Comparison of ENCODE assay signal across 29 cellular contexts in the genomic region with DNA sequence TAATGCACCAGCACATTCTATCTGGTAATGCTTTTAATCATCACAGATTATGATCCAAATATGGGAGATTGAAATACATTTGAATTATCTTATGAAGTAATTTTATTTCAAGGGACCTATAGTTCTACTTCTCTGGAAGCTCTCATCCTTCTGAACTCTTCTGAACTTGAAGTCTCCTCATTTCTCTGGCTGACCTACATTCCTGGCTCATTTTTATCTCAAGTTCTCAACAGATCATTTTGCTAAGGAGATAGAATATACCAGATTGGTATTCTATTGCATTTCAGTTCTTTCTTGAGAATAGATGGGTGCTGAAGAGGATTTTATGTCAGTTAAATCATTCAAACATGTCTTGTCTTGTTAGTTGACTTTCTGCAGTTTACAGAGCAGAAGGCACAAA. TPM values are rescaled to one million over a fixed set of nuclear protein-coding genes. Genes with fewer than 3 reads are reported as not detected.
DNase-seq lines count a peak whose midpoint lies in the region; ATAC-seq and TF ChIP-seq lines count a peak whose summit lies in the region.
"Had no signal": no experiment of that assay in that cellular context is flagged by ENCODE, and none has a peak within 500 bp of the region (broad histone marks: within the 10 kb centered on the region; RNA-seq: fewer than 3 reads in every experiment).

No MANE protein-coding gene starts in this region.

- H3K9me2 ChIP-seq in PC-9 (ENCODE audit: insufficient read depth) (no peaks in the 10 kb centered on the region), Karpas-422 (replicated peaks; ENCODE audit: insufficient read depth, low read length) (no peaks in the 10 kb centered on the region)

- CTCF ChIA-PET in PC-9 (lab: Charles Lee), result no interaction called here

- H3K4me1 ChIP-seq in ACC112 (ENCODE audit: control insufficient read depth, insufficient read depth, low read length, unreplicated experiment), result peaks cover 73% of the 10 kb centered on the region
- H3K4me1 ChIP-seq in PC-9 (replicated peaks; ENCODE audit: insufficient read depth), result peaks cover 42% of the 10 kb centered on the region
- no peaks in the 10 kb centered on the region for H3K4me1 ChIP-seq in Karpas-422 (ENCODE audit: low read length)
- H3K4me1 ChIP-seq in colonic mucosa, result no peaks in the 10 kb centered on the region
- H3K4me1 ChIP-seq: psoas muscle, thyroid gland, vagina had no signal

- POLR2A ChIA-PET in PC-9 (lab: Charles Lee; ENCODE audit: unreplicated experiment), result no interaction called here

- H4K20me1 ChIP-seq in PC-9 (ENCODE audit: insufficient read depth) (no peaks in the 10 kb centered on the region), Karpas-422 (ENCODE audit: insufficient read depth, low read depth, low read length) (no peaks in the 10 kb centered on the region)

- H3K4me2 ChIP-seq in PC-9, result no peak overlapping the region
- H3K4me2 ChIP-seq in Karpas-422 (ENCODE audit: low read depth, low read length, poor library complexity, severe bottlenecking), result no peak overlapping the region

- H3K9ac ChIP-seq in Karpas-422 (ENCODE audit: low read length), result no peak overlapping the region
- H3K9ac ChIP-seq in colonic mucosa (ENCODE audit: low read depth in 2 of 2, low read length in 2 of 2), result no peak overlapping the region

- no peak for ATAC-seq in GM19452 (IDR thresholded peaks at IDR 0.05; ENCODE audit: unreplicated experiment)
- ATAC-seq: K562; naive thymus-derived CD4-positive, alpha-beta T cell; psoas muscle; sciatic nerve; T-cell had no signal

- H3K9me3 ChIP-seq in PC-9 (ENCODE audit: insufficient read depth, low read depth) (no peaks in the 10 kb centered on the region), Karpas-422 (ENCODE audit: low read length) (no peaks in the 10 kb centered on the region), colonic mucosa (no peaks in the 10 kb centered on the region)
- H3K9me3 ChIP-seq: psoas muscle, SJSA1, thyroid gland, vagina had no signal

- H2AFZ ChIP-seq in ACC112 (ENCODE audit: low read length, unreplicated experiment) (no peak overlapping the region), PC-9 (no peak overlapping the region), Karpas-422 (ENCODE audit: low read length) (no peak overlapping the region)

- peak overlapping the region; percentile 89 for H3K27ac ChIP-seq in ACC112 (ENCODE audit: low read depth, low read length)
- H3K27ac ChIP-seq in PC-9, result 0 out of 2 replicates have a peak overlapping the region, but pooled peaks have one; percentile 17
- no peak overlapping the region for H3K27ac ChIP-seq in brain microvascular endothelial cell
- no peak overlapping the region for H3K27ac ChIP-seq in Karpas-422 (ENCODE audit: low read length)
- H3K27ac ChIP-seq in colonic mucosa, result no peak overlapping the region
- H3K27ac ChIP-seq: psoas muscle, SJSA1, thyroid gland, vagina had no signal

- no peaks in the 10 kb centered on the region for H3K27me3 ChIP-seq in ACC112 (ENCODE audit: insufficient read depth, low read length)
- no peaks in the 10 kb centered on the region for H3K27me3 ChIP-seq in PC-9 (ENCODE audit: insufficient read depth, low read depth)
- no peaks in the 10 kb centered on the region for H3K27me3 ChIP-seq in brain microvascular endothelial cell (replicated peaks)
- no peaks in the 10 kb centered on the region for H3K27me3 ChIP-seq in Karpas-422 (ENCODE audit: low read length)
- H3K27me3 ChIP-seq in colonic mucosa, result no peaks in the 10 kb centered on the region
- H3K27me3 ChIP-seq: SJSA1, thyroid gland, vagina had no signal

- DNase-seq in PC-9 (no peak), brain microvascular endothelial cell (no peak), iris pigment epithelial cell (ENCODE audit: low read depth) (peak; percentile 52), Karpas-422 (no peak), colonic mucosa (no peak), HK-2 (ENCODE audit: unreplicated experiment) (no peak)
- DNase-seq: activated CD4-positive, alpha-beta T cell treated with anti-CD3 and anti-CD28 coated beads, Interleukin-2, amount 10 ng/mL, durations not matched to agents 24 days and 14 days; activated CD8-positive, alpha-beta memory T cell treated with anti-CD3 and anti-CD28 coated beads for 24 hours; activated effector memory CD4-positive, alpha-beta T cell treated with anti-CD3 and anti-CD28 coated beads, Interleukin-2, amount 50 U/mL, for 16 hours; activated naive CD8-positive, alpha-beta T cell treated with anti-CD3 and anti-CD28 coated beads, Interleukin-2, amount 10 ng/mL, durations not matched to agents 7 days and 5 days; activated T-cell treated with anti-CD3 and anti-CD28 coated beads for 4 hours; effector CD4-positive, alpha-beta T cell; islet precursor cell; midbrain; naive thymus-derived CD4-positive, alpha-beta T cell; NCI-H2029; NCI-H2227 treated with DMSO at 0.1 percent for 48 hours; NCI-H748 treated with DMSO at 0.1 percent for 48 hours; nucleus accumbens; psoas muscle; stimulated activated CD4-positive, alpha-beta T cell treated with anti-CD3 and anti-CD28 coated beads, Interleukin-4, amount 100 ng/mL, for 1 hour; T-cell; thyroid gland had no signal

- no TSS peak for BruUV-seq in PC-9 (replicated peaks; lab: Mats Ljungman, UMichigan)

- H3F3A ChIP-seq in PC-9 (ENCODE audit: insufficient read depth, low read depth), result peaks cover 40% of the 10 kb centered on the region

- H3K36me3 ChIP-seq in ACC112 (ENCODE audit: insufficient read depth, low read length), result peaks cover 77% of the 10 kb centered on the region
- H3K36me3 ChIP-seq in PC-9 (ENCODE audit: low read depth), result peaks cover 29% of the 10 kb centered on the region
- peaks cover 70% of the 10 kb centered on the region for H3K36me3 ChIP-seq in brain microvascular endothelial cell (replicated peaks)
- H3K36me3 ChIP-seq in Karpas-422 (ENCODE audit: insufficient read depth, low read length), result no peaks in the 10 kb centered on the region
- H3K36me3 ChIP-seq in colonic mucosa, result no peaks in the 10 kb centered on the region
- H3K36me3 ChIP-seq: thyroid gland, vagina had no signal

- intact Hi-C loops in PC-9 (cut with micrococcal nuclease; ENCODE audit: unreplicated experiment), result no loop called here
- intact Hi-C loops in colonic mucosa (cut with DNase I), result no loop called here

- in situ Hi-C loops in brain microvascular endothelial cell (cut with HindIII; ENCODE audit: low pct_ligation_motif_present, low sequenced_read_pairs), result no loop called here

- H3K79me2 ChIP-seq in ACC112 (ENCODE audit: control insufficient read depth, insufficient read depth, low read length, unreplicated experiment), result peaks cover 97% of the 10 kb centered on the region
- peaks cover 91% of the 10 kb centered on the region for H3K79me2 ChIP-seq in PC-9 (ENCODE audit: low read depth)
- H3K79me2 ChIP-seq in Karpas-422 (ENCODE audit: low read length), result no peaks in the 10 kb centered on the region

- H3K4me3 ChIP-seq in ACC112 (ENCODE audit: low read depth, low read length), result peak overlapping the region; percentile 86
- no peak overlapping the region for H3K4me3 ChIP-seq in PC-9
- peak overlapping the region; percentile 2 for H3K4me3 ChIP-seq in brain microvascular endothelial cell (ENCODE audit: low read depth, low read length)
- no peak overlapping the region for H3K4me3 ChIP-seq in Karpas-422 (ENCODE audit: low read length)
- no peak overlapping the region for H3K4me3 ChIP-seq in colonic mucosa
- H3K4me3 ChIP-seq: K562, psoas muscle, SJSA1, thyroid gland, vagina had no signal

- TF ChIP-seq CTCF in PC-9 (conservative IDR thresholded peaks at IDR 0.05) (no peak), brain microvascular endothelial cell (IDR thresholded peaks at IDR 0.05; ENCODE audit: low read depth, low read length, missing control alignments) (no peak), colonic mucosa (IDR thresholded peaks at IDR 0.05) (no peak)

RNA-seq across cellular contexts. Expression of a gene that starts 7.9 kb away (rescaled TPM):
- total RNA-seq in PC-9 (2021) (13.8 and 14.7 TPM in 2 replicates), colonic mucosa (1 to 10 TPM; 5.1 to 8.3 TPM)
- not detected in 2 replicates for total RNA-seq in Karpas-422 (2014; rRNA removed; shearing (Covaris generic); ENCODE audit: low replicate concordance)
- total RNA-seq: activated naive CD8-positive, alpha-beta T cell treated with anti-CD3 and anti-CD28 coated beads, Interleukin-2, amount 10 ng/mL, durations not matched to agents 7 days and 5 days had no signal

Comparison
In these comparisons a context has a peak if more than half of its experiments do, and no peak if none do; other contexts are left out.
1. H3K27ac ChIP-seq: peak in ACC112 (single experiment) and PC-9 (single experiment); none in brain microvascular endothelial cell (single experiment), Karpas-422 (single experiment) and colonic mucosa (single experiment).
2. H3K4me3 ChIP-seq: peak in ACC112 (single experiment) and brain microvascular endothelial cell (single experiment); none in PC-9 (single experiment), Karpas-422 (single experiment) and colonic mucosa (single experiment).